In genomic region chr11:124801636-124802312, GRCh38 we compare ENCODE assay signal across 2 cellular contexts.
A peak's percentile ranks its signal among the peaks of the same experiment; 100 is the strongest.
TF ChIP-seq lines count a peak whose summit lies in the region.

No MANE protein-coding gene starts in this region.

TF ChIP-seq in GM23338, 12 proteins besides CTCF, POLR2A, EP300 and RAD21:
- no peak for TF ChIP-seq CREB1 (CRISPR knock-in tag; IDR thresholded peaks at IDR 0.05; ENCODE audit: low read depth)
- no peak for TF ChIP-seq ZNF462 (CRISPR knock-in tag; IDR thresholded peaks at IDR 0.05)
- no peak for TF ChIP-seq STAT1 (IDR thresholded peaks at IDR 0.05; ENCODE audit: unreplicated experiment)
- TF ChIP-seq, protein P1, sequence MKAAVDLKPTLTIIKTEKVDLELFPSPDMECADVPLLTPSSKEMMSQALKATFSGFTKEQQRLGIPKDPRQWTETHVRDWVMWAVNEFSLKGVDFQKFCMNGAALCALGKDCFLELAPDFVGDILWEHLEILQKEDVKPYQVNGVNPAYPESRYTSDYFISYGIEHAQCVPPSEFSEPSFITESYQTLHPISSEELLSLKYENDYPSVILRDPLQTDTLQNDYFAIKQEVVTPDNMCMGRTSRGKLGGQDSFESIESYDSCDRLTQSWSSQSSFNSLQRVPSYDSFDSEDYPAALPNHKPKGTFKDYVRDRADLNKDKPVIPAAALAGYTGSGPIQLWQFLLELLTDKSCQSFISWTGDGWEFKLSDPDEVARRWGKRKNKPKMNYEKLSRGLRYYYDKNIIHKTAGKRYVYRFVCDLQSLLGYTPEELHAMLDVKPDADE (IDR thresholded peaks at IDR 0.05): no peak
- TF ChIP-seq POLR2AphosphoS5 (IDR thresholded peaks at IDR 0.05; ENCODE audit: low read depth): no peak
- no peak for TF ChIP-seq ZNF331 (CRISPR knock-in tag; IDR thresholded peaks at IDR 0.05; ENCODE audit: low read depth)
- TF ChIP-seq NANOG (IDR thresholded peaks at IDR 0.05; ENCODE audit: borderline replicate concordance): no peak
- no peak for TF ChIP-seq EZH2 (IDR thresholded peaks at IDR 0.05; ENCODE audit: low read depth, unreplicated experiment)

TF ChIP-seq in K562, 482 proteins besides CTCF, POLR2A, EP300 and RAD21:
- no peak for TF ChIP-seq MCM5 (IDR thresholded peaks at IDR 0.05; ENCODE audit: low read depth)
- TF ChIP-seq, protein P2, sequence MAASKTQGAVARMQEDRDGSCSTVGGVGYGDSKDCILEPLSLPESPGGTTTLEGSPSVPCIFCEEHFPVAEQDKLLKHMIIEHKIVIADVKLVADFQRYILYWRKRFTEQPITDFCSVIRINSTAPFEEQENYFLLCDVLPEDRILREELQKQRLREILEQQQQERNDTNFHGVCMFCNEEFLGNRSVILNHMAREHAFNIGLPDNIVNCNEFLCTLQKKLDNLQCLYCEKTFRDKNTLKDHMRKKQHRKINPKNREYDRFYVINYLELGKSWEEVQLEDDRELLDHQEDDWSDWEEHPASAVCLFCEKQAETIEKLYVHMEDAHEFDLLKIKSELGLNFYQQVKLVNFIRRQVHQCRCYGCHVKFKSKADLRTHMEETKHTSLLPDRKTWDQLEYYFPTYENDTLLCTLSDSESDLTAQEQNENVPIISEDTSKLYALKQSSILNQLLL (CRISPR knock-in tag; IDR thresholded peaks at IDR 0.05; ENCODE audit: borderline replicate concordance): no peak
- no peak for TF ChIP-seq SIRT6 (IDR thresholded peaks at IDR 0.05; ENCODE audit: low read depth, low read length)
- TF ChIP-seq ATF1 (CRISPR knock-in tag; IDR thresholded peaks at IDR 0.05): no peak
- TF ChIP-seq ATF1 (tag; IDR thresholded peaks at IDR 0.05): peak; percentile 33; the same call in 1 of the 2 replicates
- TF ChIP-seq CHD2 (IDR thresholded peaks at IDR 0.05; ENCODE audit: low read depth, low read length): no peak
- TF ChIP-seq, protein P3, sequence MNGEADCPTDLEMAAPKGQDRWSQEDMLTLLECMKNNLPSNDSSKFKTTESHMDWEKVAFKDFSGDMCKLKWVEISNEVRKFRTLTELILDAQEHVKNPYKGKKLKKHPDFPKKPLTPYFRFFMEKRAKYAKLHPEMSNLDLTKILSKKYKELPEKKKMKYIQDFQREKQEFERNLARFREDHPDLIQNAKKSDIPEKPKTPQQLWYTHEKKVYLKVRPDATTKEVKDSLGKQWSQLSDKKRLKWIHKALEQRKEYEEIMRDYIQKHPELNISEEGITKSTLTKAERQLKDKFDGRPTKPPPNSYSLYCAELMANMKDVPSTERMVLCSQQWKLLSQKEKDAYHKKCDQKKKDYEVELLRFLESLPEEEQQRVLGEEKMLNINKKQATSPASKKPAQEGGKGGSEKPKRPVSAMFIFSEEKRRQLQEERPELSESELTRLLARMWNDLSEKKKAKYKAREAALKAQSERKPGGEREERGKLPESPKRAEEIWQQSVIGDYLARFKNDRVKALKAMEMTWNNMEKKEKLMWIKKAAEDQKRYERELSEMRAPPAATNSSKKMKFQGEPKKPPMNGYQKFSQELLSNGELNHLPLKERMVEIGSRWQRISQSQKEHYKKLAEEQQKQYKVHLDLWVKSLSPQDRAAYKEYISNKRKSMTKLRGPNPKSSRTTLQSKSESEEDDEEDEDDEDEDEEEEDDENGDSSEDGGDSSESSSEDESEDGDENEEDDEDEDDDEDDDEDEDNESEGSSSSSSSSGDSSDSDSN (IDR thresholded peaks at IDR 0.05; ENCODE audit: borderline replicate concordance in 1 of 2, low read depth in 2 of 2, low read length in 2 of 2): no peak
- peak; percentile 43; the same call in 1 of the 2 replicates for TF ChIP-seq ATF3 (IDR thresholded peaks at IDR 0.05)
- no peak for TF ChIP-seq ATF3 (CRISPR knock-in tag; conservative IDR thresholded peaks at IDR 0.05)
- no peak for TF ChIP-seq FOXK1 (CRISPR knock-in tag; IDR thresholded peaks at IDR 0.05; ENCODE audit: borderline replicate concordance)
- no peak for TF ChIP-seq PHTF2 (CRISPR knock-in tag; IDR thresholded peaks at IDR 0.05)
- TF ChIP-seq PCBP1 (IDR thresholded peaks at IDR 0.05; ENCODE audit: low read depth, low read length, poor library complexity, severe bottlenecking): no peak
- TF ChIP-seq, protein P4, sequence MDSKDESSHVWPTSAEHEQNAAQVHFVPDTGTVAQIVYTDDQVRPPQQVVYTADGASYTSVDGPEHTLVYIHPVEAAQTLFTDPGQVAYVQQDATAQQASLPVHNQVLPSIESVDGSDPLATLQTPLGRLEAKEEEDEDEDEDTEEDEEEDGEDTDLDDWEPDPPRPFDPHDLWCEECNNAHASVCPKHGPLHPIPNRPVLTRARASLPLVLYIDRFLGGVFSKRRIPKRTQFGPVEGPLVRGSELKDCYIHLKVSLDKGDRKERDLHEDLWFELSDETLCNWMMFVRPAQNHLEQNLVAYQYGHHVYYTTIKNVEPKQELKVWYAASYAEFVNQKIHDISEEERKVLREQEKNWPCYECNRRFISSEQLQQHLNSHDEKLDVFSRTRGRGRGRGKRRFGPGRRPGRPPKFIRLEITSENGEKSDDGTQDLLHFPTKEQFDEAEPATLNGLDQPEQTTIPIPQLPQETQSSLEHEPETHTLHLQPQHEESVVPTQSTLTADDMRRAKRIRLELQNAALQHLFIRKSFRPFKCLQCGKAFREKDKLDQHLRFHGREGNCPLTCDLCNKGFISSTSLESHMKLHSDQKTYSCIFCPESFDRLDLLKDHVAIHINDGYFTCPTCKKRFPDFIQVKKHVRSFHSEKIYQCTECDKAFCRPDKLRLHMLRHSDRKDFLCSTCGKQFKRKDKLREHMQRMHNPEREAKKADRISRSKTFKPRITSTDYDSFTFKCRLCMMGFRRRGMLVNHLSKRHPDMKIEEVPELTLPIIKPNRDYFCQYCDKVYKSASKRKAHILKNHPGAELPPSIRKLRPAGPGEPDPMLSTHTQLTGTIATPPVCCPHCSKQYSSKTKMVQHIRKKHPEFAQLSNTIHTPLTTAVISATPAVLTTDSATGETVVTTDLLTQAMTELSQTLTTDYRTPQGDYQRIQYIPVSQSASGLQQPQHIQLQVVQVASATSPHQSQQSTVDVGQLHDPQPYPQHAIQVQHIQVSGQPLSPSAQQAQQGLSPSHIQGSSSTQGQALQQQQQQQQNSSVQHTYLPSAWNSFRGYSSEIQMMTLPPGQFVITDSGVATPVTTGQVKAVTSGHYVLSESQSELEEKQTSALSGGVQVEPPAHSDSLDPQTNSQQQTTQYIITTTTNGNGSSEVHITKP (IDR thresholded peaks at IDR 0.05; ENCODE audit: partially characterized antibody): no peak
- TF ChIP-seq ATF7 (IDR thresholded peaks at IDR 0.05): peak; percentile 27; the same call in 1 of the 2 replicates
- no peak for TF ChIP-seq ZNF76 (CRISPR knock-in tag; IDR thresholded peaks at IDR 0.05; ENCODE audit: borderline replicate concordance)
- TF ChIP-seq PHF8 (IDR thresholded peaks at IDR 0.05; ENCODE audit: borderline replicate concordance, low read length): no peak
- TF ChIP-seq, protein P5, sequence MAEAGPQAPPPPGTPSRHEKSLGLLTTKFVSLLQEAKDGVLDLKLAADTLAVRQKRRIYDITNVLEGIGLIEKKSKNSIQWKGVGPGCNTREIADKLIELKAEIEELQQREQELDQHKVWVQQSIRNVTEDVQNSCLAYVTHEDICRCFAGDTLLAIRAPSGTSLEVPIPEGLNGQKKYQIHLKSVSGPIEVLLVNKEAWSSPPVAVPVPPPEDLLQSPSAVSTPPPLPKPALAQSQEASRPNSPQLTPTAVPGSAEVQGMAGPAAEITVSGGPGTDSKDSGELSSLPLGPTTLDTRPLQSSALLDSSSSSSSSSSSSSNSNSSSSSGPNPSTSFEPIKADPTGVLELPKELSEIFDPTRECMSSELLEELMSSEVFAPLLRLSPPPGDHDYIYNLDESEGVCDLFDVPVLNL (CRISPR knock-in tag; IDR thresholded peaks at IDR 0.05; ENCODE audit: low read depth): no peak
TF ChIP-seq in K562: peak in this region for 3.
